Comparison of ENCODE assay signal across 1 cellular context in genomic region chr13:42532561-42533335, GRCh38.
TF ChIP-seq lines count a peak whose summit lies in the region.

No MANE protein-coding gene starts in this region.

TF ChIP-seq in GM12878, 131 proteins besides CTCF, POLR2A, EP300 and RAD21 (continued from another document and continues in another):
- TF ChIP-seq ZNF687 (IDR thresholded peaks at IDR 0.05), result no peak
- TF ChIP-seq YY1 (IDR thresholded peaks at IDR 0.05; ENCODE audit: low read depth, low read length), result no peak
- no peak for TF ChIP-seq SMAD1 (IDR thresholded peaks at IDR 0.05; ENCODE audit: low read depth, partially characterized antibody)
- no peak for TF ChIP-seq HSF1 (IDR thresholded peaks at IDR 0.05; ENCODE audit: low read depth, low read length)
- no peak for TF ChIP-seq NFXL1 (IDR thresholded peaks at IDR 0.05; ENCODE audit: borderline replicate concordance)
- no peak; the same call in 1 of the 2 replicates for TF ChIP-seq ZNF217 (IDR thresholded peaks at IDR 0.05)
- TF ChIP-seq CHD1 (IDR thresholded peaks at IDR 0.05; ENCODE audit: low read depth, low read length), result no peak
- no peak for TF ChIP-seq MEF2B (IDR thresholded peaks at IDR 0.05; ENCODE audit: partially characterized antibody, poor library complexity, severe bottlenecking)
- TF ChIP-seq POLR2AphosphoS2 (IDR thresholded peaks at IDR 0.05; ENCODE audit: low read depth, low read length), result no peak
- TF ChIP-seq CBX3 (IDR thresholded peaks at IDR 0.05; ENCODE audit: borderline replicate concordance, low read depth), result no peak
- TF ChIP-seq SIN3A (IDR thresholded peaks at IDR 0.05; ENCODE audit: low read depth, low read length), result no peak
- TF ChIP-seq MEF2A (IDR thresholded peaks at IDR 0.05; ENCODE audit: insufficient read depth, low read depth, low read length), result 0 out of 2 replicates have a peak, but pooled peaks have one; percentile 44
- TF ChIP-seq BACH1 (IDR thresholded peaks at IDR 0.05; ENCODE audit: borderline replicate concordance), result peak; percentile 19; the same call in 1 of the 2 replicates
- TF ChIP-seq ZBTB11 (CRISPR knock-in tag; IDR thresholded peaks at IDR 0.05), result no peak
- no peak for TF ChIP-seq IRF5 (IDR thresholded peaks at IDR 0.05; ENCODE audit: borderline replicate concordance)
- TF ChIP-seq BMI1 (IDR thresholded peaks at IDR 0.05; ENCODE audit: borderline replicate concordance), result 0 out of 2 replicates have a peak, but pooled peaks have one; percentile 58
- peak; percentile 39; the same call in 1 of the 2 replicates for TF ChIP-seq MTA3 (IDR thresholded peaks at IDR 0.05; ENCODE audit: borderline replicate concordance, low read length)
- no peak for TF ChIP-seq USF1 (IDR thresholded peaks at IDR 0.05; ENCODE audit: borderline replicate concordance, extremely low read length, insufficient read depth, low read depth, low read length)
- TF ChIP-seq STAT3 (IDR thresholded peaks at IDR 0.05; ENCODE audit: low read depth, low read length), result no peak
- TF ChIP-seq ASH2L (IDR thresholded peaks at IDR 0.05; ENCODE audit: borderline replicate concordance, low read depth), result no peak
- TF ChIP-seq RCOR1 (conservative IDR thresholded peaks at IDR 0.05; ENCODE audit: low read depth, low read length), result no peak
- TF ChIP-seq POLR2AphosphoS5 (IDR thresholded peaks at IDR 0.05; ENCODE audit: low read length), result no peak
- TF ChIP-seq MXI1 (IDR thresholded peaks at IDR 0.05; ENCODE audit: low read depth, low read length), result no peak
- TF ChIP-seq MTA2 (IDR thresholded peaks at IDR 0.05; ENCODE audit: low read depth), result peak; percentile 85
- 0 out of 2 replicates have a peak, but pooled peaks have one; percentile 37 for TF ChIP-seq NBN (IDR thresholded peaks at IDR 0.05)
- TF ChIP-seq RUNX3 (IDR thresholded peaks at IDR 0.05; ENCODE audit: low read length), result peak; percentile 71
- 0 out of 2 replicates have a peak, but pooled peaks have one; percentile 38 for TF ChIP-seq CHD2 (IDR thresholded peaks at IDR 0.05; ENCODE audit: borderline replicate concordance, low read depth, low read length)
- no peak for TF ChIP-seq TARDBP (IDR thresholded peaks at IDR 0.05; ENCODE audit: borderline replicate concordance)
- TF ChIP-seq SP1 (IDR thresholded peaks at IDR 0.05; ENCODE audit: low read depth, low read length), result no peak
- no peak for TF ChIP-seq WRNIP1 (IDR thresholded peaks at IDR 0.05; ENCODE audit: borderline replicate concordance, low read depth, low read length)
- no peak for TF ChIP-seq YBX1 (IDR thresholded peaks at IDR 0.05)
- peak; percentile 82 for TF ChIP-seq JUNB (IDR thresholded peaks at IDR 0.05)
- peak; percentile 28; the same call in 1 of the 3 replicates for TF ChIP-seq POU2F2 (IDR thresholded peaks at IDR 0.05; ENCODE audit: borderline replicate concordance, low read depth, low read length)
- TF ChIP-seq ZBTB33 (IDR thresholded peaks at IDR 0.05), result no peak
- TF ChIP-seq TCF3 (IDR thresholded peaks at IDR 0.05; ENCODE audit: borderline replicate concordance, insufficient read depth, low read depth, low read length), result no peak
- no peak for TF ChIP-seq IRF3 (IDR thresholded peaks at IDR 0.05)
- no peak for TF ChIP-seq ZBTB40 (IDR thresholded peaks at IDR 0.05; ENCODE audit: borderline replicate concordance)
- no peak for TF ChIP-seq ZZZ3 (IDR thresholded peaks at IDR 0.05; ENCODE audit: control insufficient read depth, insufficient read length, low read depth)
- TF ChIP-seq SKIL (IDR thresholded peaks at IDR 0.05; ENCODE audit: low read depth, poor library complexity, severe bottlenecking), result peak; percentile 40
- no peak for TF ChIP-seq TBL1XR1 (IDR thresholded peaks at IDR 0.05; ENCODE audit: low read depth, low read length)
- TF ChIP-seq RBBP5 (conservative IDR thresholded peaks at IDR 0.05), result no peak
